12 cellular contexts compared by ENCODE assay signal in the genomic region with DNA sequence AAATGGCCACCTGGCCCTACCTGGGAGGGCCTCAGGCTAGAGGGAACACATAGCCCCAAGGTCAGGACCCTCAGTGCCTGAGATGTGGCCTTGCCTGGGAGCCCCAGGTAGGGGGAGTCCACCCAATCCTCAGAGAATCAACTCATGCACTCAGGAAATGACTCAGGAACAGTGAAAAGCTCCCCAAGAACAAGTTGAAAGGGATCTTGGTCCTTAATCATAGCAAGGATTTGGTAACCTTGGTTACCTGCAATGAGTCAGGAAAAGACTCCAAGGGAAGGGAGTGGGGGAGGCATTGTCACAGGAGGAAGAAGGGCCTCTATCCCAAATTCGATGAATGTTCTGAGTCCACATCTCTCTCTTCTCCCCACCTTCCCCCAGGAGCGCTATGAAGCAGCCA. TPM values are rescaled to one million over a fixed set of nuclear protein-coding genes. Genes with fewer than 3 reads are reported as not detected.
DNase-seq lines count a peak whose midpoint lies in the region; ATAC-seq and TF ChIP-seq lines count a peak whose summit lies in the region.
"Had no signal": no experiment of that assay in that cellular context is flagged by ENCODE, and none has a peak within 500 bp of the region (broad histone marks: within the 10 kb centered on the region; RNA-seq: fewer than 3 reads in every experiment).

No MANE protein-coding gene starts in this region.

- peaks cover 71% of the 10 kb centered on the region for H3K79me2 ChIP-seq in ACC112 (ENCODE audit: control insufficient read depth, insufficient read depth, low read length, unreplicated experiment)
- H3K79me2 ChIP-seq in HCT116 (ENCODE audit: insufficient read depth, low read length) = peaks cover 20% of the 10 kb centered on the region; the same call in 1 of the 2 replicates

- no peaks in the 10 kb centered on the region for H3K27me3 ChIP-seq in ACC112 (ENCODE audit: insufficient read depth, low read length)
- no peaks in the 10 kb centered on the region for H3K27me3 ChIP-seq in HCT116 (ENCODE audit: insufficient read depth, low read length)
- H3K27me3 ChIP-seq in brain microvascular endothelial cell (replicated peaks) = no peaks in the 10 kb centered on the region
- H3K27me3 ChIP-seq: thyroid gland had no signal

- H2AFZ ChIP-seq in ACC112 (ENCODE audit: low read length, unreplicated experiment) (no peak overlapping the region), HCT116 (ENCODE audit: low read depth, low read length, poor library complexity, severe bottlenecking) (no peak overlapping the region)

- TF ChIP-seq CTCF in HCT116 (IDR thresholded peaks at IDR 0.05 in 2 of 3, conservative IDR thresholded peaks at IDR 0.05 in 1 of 3; ENCODE audit: borderline replicate concordance in 1 of 3, insufficient read depth in 1 of 3, low read depth in 2 of 3, low read length in 2 of 3) (no peak), brain microvascular endothelial cell (IDR thresholded peaks at IDR 0.05; ENCODE audit: low read depth, low read length, missing control alignments) (no peak)

- no peak for TF ChIP-seq RAD21 in HCT116 (IDR thresholded peaks at IDR 0.05; ENCODE audit: low read depth)

- POLR2A ChIA-PET in HCT116 (lab: Charles Lee) = no interaction called here

- ATAC-seq in HCT116 (peak; percentile 19; the same call in 1 of the 2 replicates), HG03439 (IDR thresholded peaks at IDR 0.05; ENCODE audit: unreplicated experiment) (no peak), GM18870 (IDR thresholded peaks at IDR 0.05; ENCODE audit: unreplicated experiment) (no peak)

- H3K36me3 ChIP-seq in ACC112 (ENCODE audit: insufficient read depth, low read length) (peaks cover 45% of the 10 kb centered on the region), HCT116 (ENCODE audit: control insufficient read depth in 1 of 2, insufficient read depth in 2 of 2, low read length in 2 of 2) (peaks cover 39 to 49% of the 10 kb centered on the region in 2 experiments), brain microvascular endothelial cell (replicated peaks) (peaks cover 87% of the 10 kb centered on the region), mesodermal cell (ENCODE audit: control insufficient read depth, insufficient read depth, low read length) (peaks cover 86% of the 10 kb centered on the region)

- H4K20me1 ChIP-seq in HCT116 (ENCODE audit: insufficient read depth) = no peaks in the 10 kb centered on the region

- no peaks in the 10 kb centered on the region for H3K9me3 ChIP-seq in HCT116 (ENCODE audit: control insufficient read depth in 1 of 2, insufficient read depth in 1 of 2, low read depth in 1 of 2, low read length in 2 of 2)
- H3K9me3 ChIP-seq in mesodermal cell (ENCODE audit: control insufficient read depth, low read length) = no peaks in the 10 kb centered on the region
- H3K9me3 ChIP-seq: thyroid gland had no signal

- no peak for TF ChIP-seq POLR2A in HCT116 (IDR thresholded peaks at IDR 0.05; ENCODE audit: borderline replicate concordance, extremely low read depth, insufficient read depth, insufficient read length)

- peak overlapping the region; percentile 42 for H3K4me2 ChIP-seq in HCT116 (ENCODE audit: low read length)

- CTCF ChIA-PET in HCT116 (lab: Charles Lee) = no interaction called here

- H3K4me3 ChIP-seq in ACC112 (ENCODE audit: low read depth, low read length) = no peak overlapping the region
- H3K4me3 ChIP-seq in HCT116 (replicated peaks in 1 of 2; ENCODE audit: low read depth in 1 of 2, low read length in 2 of 2) = no peak overlapping the region
- no peak overlapping the region for H3K4me3 ChIP-seq in brain microvascular endothelial cell (ENCODE audit: low read depth, low read length)
- H3K4me3 ChIP-seq in mesodermal cell (ENCODE audit: extremely low read depth, insufficient read depth, low read length, poor library complexity, severe bottlenecking) = no peak overlapping the region
- H3K4me3 ChIP-seq: thyroid gland had no signal

- DNase-seq in HCT116 (ENCODE audit: low read depth, low spot score) = no peak
- peak; percentile 61 for DNase-seq in brain microvascular endothelial cell
- no peak for DNase-seq in activated CD4-positive, alpha-beta T cell treated with anti-CD3 and anti-CD28 coated beads, Interleukin-2, amount 50 U/mL, for 4 hours
- DNase-seq in posterior vena cava (ENCODE audit: low spot score) = no peak
- DNase-seq: activated CD4-positive, CD25-positive, alpha-beta regulatory T cell; NCI-H1105; stimulated activated CD4-positive, alpha-beta T cell treated with anti-CD3 and anti-CD28 coated beads, Interleukin-2, amount 100 ng/mL, for 24 hours; thyroid gland had no signal

- RAD21 ChIA-PET in HCT116 (lab: Charles Lee; ENCODE audit: low non-redundant PET in 1 of 2, low total read pairs in 2 of 2, uncharacterized antibody in 2 of 2, unreplicated experiment in 2 of 2) = no interaction called here

- intact Hi-C loops in HCT116 (cut with micrococcal nuclease) (no loop called here), posterior vena cava (cut with DNase I) (no loop called here)

- H3K27ac ChIP-seq in ACC112 (ENCODE audit: low read depth, low read length) (peak overlapping the region; percentile 89), HCT116 (ENCODE audit: low read depth, low read length) (peak overlapping the region; percentile 38; the same call in 1 of the 2 replicates), brain microvascular endothelial cell (peak overlapping the region; percentile 66), mesodermal cell (ENCODE audit: low read depth, low read length, severe bottlenecking) (peak overlapping the region; percentile 29)

- no TSS peak for BruUV-seq in HCT116 (replicated peaks; lab: Mats Ljungman, UMichigan)

- no peaks in the 10 kb centered on the region for H3K9me2 ChIP-seq in HCT116 (ENCODE audit: insufficient read depth)

- WGBS in mesodermal cell (ENCODE audit: insufficient coverage in 2 of 2), 2 experiments = 100% methylated on average over 1 of the region's 2 CpGs

- H3K9ac ChIP-seq in HCT116 (ENCODE audit: low read length) = no peak overlapping the region

- in situ Hi-C loops in brain microvascular endothelial cell (cut with HindIII; ENCODE audit: low pct_ligation_motif_present, low sequenced_read_pairs) = no loop called here

- H3K4me1 ChIP-seq in ACC112 (ENCODE audit: control insufficient read depth, insufficient read depth, low read length, unreplicated experiment) = peaks cover 37% of the 10 kb centered on the region
- peaks cover 2 to 17% of the 10 kb centered on the region in 2 experiments; a peak in 2 of 4 replicates for H3K4me1 ChIP-seq in HCT116 (ENCODE audit: control insufficient read depth in 1 of 2, insufficient read depth in 2 of 2, low read length in 2 of 2)
- H3K4me1 ChIP-seq in mesodermal cell (ENCODE audit: control insufficient read depth, insufficient read depth, low read length, poor library complexity, severe bottlenecking) = peaks cover 54% of the 10 kb centered on the region

TF ChIP-seq in HCT116, 20 proteins besides CTCF, POLR2A, EP300 and RAD21:
- TF ChIP-seq FOSL1 (IDR thresholded peaks at IDR 0.05; ENCODE audit: low read depth) (0 out of 2 replicates have a peak, but pooled peaks have one; percentile 18), JUND (IDR thresholded peaks at IDR 0.05) (0 out of 2 replicates have a peak, but pooled peaks have one; percentile 11)
- TF ChIP-seq, protein P1, sequence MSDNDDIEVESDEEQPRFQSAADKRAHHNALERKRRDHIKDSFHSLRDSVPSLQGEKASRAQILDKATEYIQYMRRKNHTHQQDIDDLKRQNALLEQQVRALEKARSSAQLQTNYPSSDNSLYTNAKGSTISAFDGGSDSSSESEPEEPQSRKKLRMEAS (IDR thresholded peaks at IDR 0.05) = no peak
TF ChIP-seq in HCT116: peak in this region for 2.

RNA-seq across cellular contexts. Expression of a gene that starts 17.0 kb away (rescaled TPM):
- total RNA-seq in HCT116 (2021; ENCODE audit: unreplicated experiment) = 71.8 TPM
- polyA plus RNA-seq in HCT116 (2012) = 36.3 and 43.4 TPM in 2 replicates
- polyA plus RNA-seq in mesodermal cell (2013, experiment 1 of 2) = 148 TPM
- 124 TPM for polyA plus RNA-seq in mesodermal cell (2013, experiment 2 of 2)
- 100 to 1,000 TPM; 130 to 167 TPM for total RNA-seq in posterior vena cava

RNA-seq across cellular contexts. Expression of a gene that starts 23.7 kb away (rescaled TPM):
- total RNA-seq in HCT116 (2021; ENCODE audit: unreplicated experiment) (64.6 TPM), posterior vena cava (10 to 100 TPM; 51.4 to 54.7 TPM)
- polyA plus RNA-seq in HCT116 (2012) = 66.4 and 70.0 TPM in 2 replicates
- 61.7 TPM for polyA plus RNA-seq in mesodermal cell (2013, experiment 1 of 2)
- polyA plus RNA-seq in mesodermal cell (2013, experiment 2 of 2) = 55.2 TPM

RNA-seq across cellular contexts. Expression of a gene that starts 48.0 kb away (rescaled TPM):
- total RNA-seq in HCT116 (2021; ENCODE audit: unreplicated experiment) (0.05 TPM), posterior vena cava (10 to 100 TPM; 33.2 to 35.9 TPM)
- 0.01 TPM in 1 of 2 replicates, not detected in the other for polyA plus RNA-seq in HCT116 (2012)
- polyA plus RNA-seq in mesodermal cell (2013, experiment 1 of 2) = 0.37 TPM
- 0.61 TPM for polyA plus RNA-seq in mesodermal cell (2013, experiment 2 of 2)

RNA-seq across cellular contexts. Expression of a gene that starts 51.3 kb away (rescaled TPM):
- total RNA-seq in HCT116 (2021; ENCODE audit: unreplicated experiment) = 144 TPM
- polyA plus RNA-seq in HCT116 (2012) = 56.0 and 64.4 TPM in 2 replicates
- 85.5 TPM for polyA plus RNA-seq in mesodermal cell (2013, experiment 1 of 2)
- 84.7 TPM for polyA plus RNA-seq in mesodermal cell (2013, experiment 2 of 2)
- total RNA-seq in posterior vena cava = 10 to 100 TPM; 76.6 to 79.1 TPM

Comparison
In these comparisons a context has a peak if more than half of its experiments do, and no peak if none do; other contexts are left out.
1. H3K27ac ChIP-seq: peak in every context shown above with its lines; median percentile 89 in ACC112; 66 in brain microvascular endothelial cell; 38 in HCT116; 29 in mesodermal cell.
2. RNA of a gene that starts 48.0 kb away (total RNA-seq): 33.2 to 35.9 TPM in posterior vena cava; 0.05 TPM in HCT116 (single experiment); every median in the first group is over 10 times any median in the second.